ENCODE assay signal across 17 cellular contexts in genomic region chr13:23825179-23825578, GRCh38.
DNase-seq lines count a peak whose midpoint lies in the region; ATAC-seq and TF ChIP-seq lines count a peak whose summit lies in the region.
"Had no signal": no experiment of that assay in that cellular context is flagged by ENCODE, and none has a peak within 500 bp of the region (broad histone marks: within the 10 kb centered on the region; RNA-seq: fewer than 3 reads in every experiment).

No MANE protein-coding gene starts in this region.

- H2BK120ac ChIP-seq in trophoblast cell (ENCODE audit: insufficient read depth, low read length, poor library complexity): no peak overlapping the region

- H3K36me3 Mint-ChIP-seq in activated T-cell treated with anti-CD3 and anti-CD28 coated beads, Interleukin-2, amount 50 U/mL, for 72 hours (ENCODE audit: insufficient read depth in 2 of 2): peaks cover 4 to 7% of the 10 kb centered on the region in 2 donors

- H3K27me3 Mint-ChIP-seq in activated T-cell treated with anti-CD3 and anti-CD28 coated beads, Interleukin-2, amount 50 U/mL, for 72 hours (ENCODE audit: low read depth): no peaks in the 10 kb centered on the region
- H3K27me3 Mint-ChIP-seq: IgD-negative memory B cell had no signal

- H3K27me3 ChIP-seq in trophoblast cell (ENCODE audit: insufficient read depth, low read length) (no peaks in the 10 kb centered on the region), right cardiac atrium (ENCODE audit: control insufficient read depth, insufficient read depth) (no peaks in the 10 kb centered on the region), uterus (no peaks in the 10 kb centered on the region)
- H3K27me3 ChIP-seq: BLaER1 had no signal

- no peak overlapping the region for H4K12ac ChIP-seq in trophoblast cell (ENCODE audit: low read depth, low read length)

- no peaks in the 10 kb centered on the region for H3K79me2 ChIP-seq in trophoblast cell (ENCODE audit: control insufficient read depth, insufficient read depth, low read length, poor library complexity)

- no peak for ATAC-seq in activated T-cell treated with anti-CD3 and anti-CD28 coated beads, Interleukin-2, amount 50 U/mL, for 72 hours (replicated peaks in 1 of 2)
- ATAC-seq in GM18909 (IDR thresholded peaks at IDR 0.05; ENCODE audit: poor library complexity, unreplicated experiment) (no peak), right cardiac atrium (no peak)
- ATAC-seq: CD8-positive, alpha-beta T cell; HepG2 had no signal

- H3K27ac ChIP-seq in trophoblast cell (ENCODE audit: low read depth, low read length): no peak overlapping the region
- H3K27ac ChIP-seq in right cardiac atrium (ENCODE audit: low read length): no peak overlapping the region
- no peak overlapping the region for H3K27ac ChIP-seq in uterus
- H3K27ac ChIP-seq: BLaER1 had no signal

- H3K4me1 ChIP-seq in trophoblast cell (ENCODE audit: control insufficient read depth in 1 of 2, insufficient read depth in 2 of 2, low read length in 2 of 2) (peaks cover 0 to 4% of the 10 kb centered on the region in 2 experiments), right cardiac atrium (ENCODE audit: control insufficient read depth, insufficient read depth, low read length) (no peaks in the 10 kb centered on the region), uterus (no peaks in the 10 kb centered on the region)
- H3K4me1 ChIP-seq: BLaER1 had no signal

- no CpG with 5 or more reads among the region's 2 CpGs for WGBS in trophoblast cell (ENCODE audit: extremely low coverage, insufficient coverage, insufficient read length)
- 87% methylated on average over 2 of the region's 2 CpGs for WGBS in right cardiac atrium

- no peaks in the 10 kb centered on the region for H3K9me3 Mint-ChIP-seq in activated T-cell treated with anti-CD3 and anti-CD28 coated beads, Interleukin-2, amount 50 U/mL, for 72 hours

- no peak overlapping the region for H3K9ac ChIP-seq in trophoblast cell (ENCODE audit: low read length)
- H3K9ac ChIP-seq: BLaER1 had no signal

- no peak for TF ChIP-seq CTCF in fibroblast of villous mesenchyme (IDR thresholded peaks at IDR 0.05; ENCODE audit: insufficient read depth, low read depth, low read length)
- no peak for TF ChIP-seq CTCF in uterus (IDR thresholded peaks at IDR 0.05)

- H2AFZ ChIP-seq in trophoblast cell (ENCODE audit: insufficient read depth, low read length, poor library complexity): no peak overlapping the region

- intact Hi-C loops in right cardiac atrium (cut with DNase I): no loop called here
- intact Hi-C loops in uterus (cut with DNase I; ENCODE audit: low total_unique reads): no loop called here

- H2BK12ac ChIP-seq in trophoblast cell (ENCODE audit: low read length): no peak overlapping the region

- no peak overlapping the region for H2AK5ac ChIP-seq in trophoblast cell (ENCODE audit: low read length)

- H4K8ac ChIP-seq in trophoblast cell (ENCODE audit: low read depth, low read length): no peak overlapping the region

- no peak overlapping the region for H4K91ac ChIP-seq in trophoblast cell (ENCODE audit: low read depth, low read length)

- H3K9me3 ChIP-seq in trophoblast cell (ENCODE audit: insufficient read depth, low read depth, low read length) (peaks cover 1% of the 10 kb centered on the region), right cardiac atrium (ENCODE audit: control insufficient read depth, low read length) (no peaks in the 10 kb centered on the region), uterus (no peaks in the 10 kb centered on the region)

- DNase-seq in EH (ENCODE audit: low read depth) (peak; percentile 35), fibroblast of villous mesenchyme (ENCODE audit: low read depth) (peak; percentile 48), trophoblast cell (peak; percentile 50 to 98), right cardiac atrium (no peak), uterus (no peak)
- no peak for DNase-seq in activated T-cell treated with anti-CD3 and anti-CD28 coated beads, Interleukin-2, amount 50 U/mL, for 72 hours
- DNase-seq: 8988T; CD8-positive, alpha-beta T cell; DMS 273 treated with DMSO at 0.1 percent for 48 hours; GDM1; GOT3; H9 had no signal

- no peak for TF ChIP-seq POLR2A in uterus (IDR thresholded peaks at IDR 0.05)

- no peak overlapping the region for H3K4me2 ChIP-seq in trophoblast cell (ENCODE audit: low read length)
- H3K4me2 ChIP-seq: BLaER1 had no signal

- H3K4ac ChIP-seq in trophoblast cell (ENCODE audit: low read depth, low read length): no peak overlapping the region

- H3K4me3 ChIP-seq in fibroblast of villous mesenchyme (ENCODE audit: low read depth, low read length) (no peak overlapping the region), trophoblast cell (ENCODE audit: low read depth, low read length) (no peak overlapping the region), right cardiac atrium (ENCODE audit: low read length) (no peak overlapping the region), uterus (no peak overlapping the region)
- H3K4me3 ChIP-seq: BLaER1 had no signal

- no peak overlapping the region for H2BK5ac ChIP-seq in trophoblast cell (ENCODE audit: low read depth, low read length, poor library complexity)

- no peak overlapping the region for H3K4me3 Mint-ChIP-seq in activated T-cell treated with anti-CD3 and anti-CD28 coated beads, Interleukin-2, amount 50 U/mL, for 72 hours
- H3K4me3 Mint-ChIP-seq: CD14-positive monocyte; CD8-positive, alpha-beta T cell; H9 had no signal

- H3K36me3 ChIP-seq in trophoblast cell (ENCODE audit: control insufficient read depth in 1 of 2, insufficient read depth in 2 of 2, low read length in 2 of 2): peaks cover 0 to 2% of the 10 kb centered on the region in 2 experiments
- H3K36me3 ChIP-seq in uterus: no peaks in the 10 kb centered on the region

- H3K18ac ChIP-seq in trophoblast cell (ENCODE audit: low read length): no peak overlapping the region

- H3K14ac ChIP-seq in trophoblast cell (ENCODE audit: low read length): no peak overlapping the region

- no peak overlapping the region for H3K23ac ChIP-seq in trophoblast cell (ENCODE audit: low read length)

- no peaks in the 10 kb centered on the region for H3K4me1 Mint-ChIP-seq in activated T-cell treated with anti-CD3 and anti-CD28 coated beads, Interleukin-2, amount 50 U/mL, for 72 hours (ENCODE audit: low read depth)
- H3K4me1 Mint-ChIP-seq: CD14-positive monocyte, IgD-negative memory B cell had no signal

- no peaks in the 10 kb centered on the region for H3K79me1 ChIP-seq in trophoblast cell (ENCODE audit: low read length)

- no peak overlapping the region for H3K27ac Mint-ChIP-seq in activated T-cell treated with anti-CD3 and anti-CD28 coated beads, Interleukin-2, amount 50 U/mL, for 72 hours
- H3K27ac Mint-ChIP-seq: CD14-positive monocyte; CD8-positive, alpha-beta T cell; H9; IgD-negative memory B cell had no signal

Comparison
In these comparisons a context has a peak if more than half of its experiments do, and no peak if none do; other contexts are left out.
1. DNase-seq: peak in EH (single experiment), fibroblast of villous mesenchyme (single experiment) and trophoblast cell (2 of 2); none in activated T-cell treated with anti-CD3 and anti-CD28 coated beads, Interleukin-2, amount 50 U/mL, for 72 hours (0 of 2), right cardiac atrium (0 of 3) and uterus (0 of 2).